ENCODE assay signal across 9 cellular contexts in the genomic region with DNA sequence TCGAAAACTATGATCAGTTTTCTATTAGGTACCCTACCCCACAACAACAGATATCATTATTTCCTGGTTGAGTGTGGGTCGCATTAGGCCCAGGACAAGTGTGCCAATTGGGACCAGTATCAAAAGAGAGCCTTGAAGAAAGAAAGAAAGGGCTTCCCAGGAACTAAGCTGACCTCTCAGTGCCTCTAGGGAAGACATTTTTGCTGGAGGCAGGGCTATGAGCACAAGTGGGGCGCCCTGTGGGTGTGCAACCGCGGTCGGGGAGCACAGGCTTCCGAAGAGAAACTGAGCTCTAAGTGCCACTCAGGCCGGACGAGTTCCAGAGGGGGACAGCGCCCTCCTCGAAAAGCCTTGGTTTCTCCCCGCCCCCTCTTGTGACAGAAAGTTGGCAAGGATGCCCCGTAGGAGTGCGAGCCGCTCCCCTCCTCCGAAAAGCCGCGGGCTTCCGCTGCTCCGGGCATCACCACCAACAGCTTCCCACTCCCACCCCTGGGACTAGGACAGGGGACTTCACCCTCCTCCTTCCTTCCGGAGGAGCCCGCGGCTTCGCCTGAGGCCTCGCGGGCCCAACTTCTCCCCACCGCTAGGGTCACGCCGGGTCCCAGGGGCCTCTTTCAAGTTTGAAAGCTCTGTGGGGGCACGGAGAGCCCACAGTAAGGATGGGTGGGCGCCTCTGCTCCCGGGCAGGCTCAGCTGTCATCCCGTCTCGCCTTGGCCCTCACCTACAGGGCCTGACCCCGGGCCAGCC. TPM values are rescaled to one million over a fixed set of nuclear protein-coding genes. Genes with fewer than 3 reads are reported as not detected.
DNase-seq lines count a peak whose midpoint lies in the region; ATAC-seq lines count a peak whose summit lies in the region.
"Had no signal": no experiment of that assay in that cellular context is flagged by ENCODE, and none has a peak within 500 bp of the region (broad histone marks: within the 10 kb centered on the region; RNA-seq: fewer than 3 reads in every experiment).

No MANE protein-coding gene starts in this region.

- no peak for ATAC-seq in HG03025 (IDR thresholded peaks at IDR 0.05; ENCODE audit: low FRiP score, unreplicated experiment)
- no peak for ATAC-seq in GM21737 (IDR thresholded peaks at IDR 0.05; ENCODE audit: unreplicated experiment)

- H3K9me3 ChIP-seq in subcutaneous abdominal adipose tissue (ENCODE audit: control insufficient read depth in 5 of 5, low read length in 5 of 5) = no peaks in the 10 kb centered on the region

- DNase-seq in DMS 273 (lab: John Stamatoyannopoulos, UW; ENCODE audit: unreplicated experiment) (peak; percentile 35), DMS 273 treated with DMSO at 0.1 percent for 48 hours (lab: John Stamatoyannopoulos, UW) (no peak), H4 (ENCODE audit: low spot score) (no peak)

- peaks cover 3% of the 10 kb centered on the region for H3K27me3 ChIP-seq in layer of hippocampus (ENCODE audit: control insufficient read depth, insufficient read depth, low read length)
- H3K27me3 ChIP-seq in subcutaneous abdominal adipose tissue (ENCODE audit: control insufficient read depth in 5 of 5, insufficient read depth in 4 of 5, low read length in 5 of 5) = peaks cover 0 to 8% (median 0%) of the 10 kb centered on the region in 5 donors

- peaks cover 2 to 52% (median 41%) of the 10 kb centered on the region in 5 donors for H3K4me1 ChIP-seq in subcutaneous abdominal adipose tissue (ENCODE audit: control insufficient read depth in 5 of 5, insufficient read depth in 5 of 5, low read length in 5 of 5)

- no peaks in the 10 kb centered on the region for H3K36me3 ChIP-seq in subcutaneous abdominal adipose tissue (ENCODE audit: control insufficient read depth in 5 of 5, insufficient read depth in 5 of 5, low read length in 5 of 5)

- peak overlapping the region; percentile 10 to 92 (median 88) for H3K4me3 ChIP-seq in subcutaneous abdominal adipose tissue (ENCODE audit: low read depth in 1 of 5, low read length in 5 of 5)

- peak overlapping the region; percentile 63 for H3K27ac ChIP-seq in angular gyrus (ENCODE audit: low read depth, low read length)
- H3K27ac ChIP-seq in layer of hippocampus (ENCODE audit: low read depth, low read length) = peak overlapping the region; percentile 83
- peak overlapping the region; percentile 60 for H3K27ac ChIP-seq in subcutaneous abdominal adipose tissue (ENCODE audit: low read depth, low read length)

- peak overlapping the region; percentile 6 to 75 (median 36) for H3K9ac ChIP-seq in subcutaneous abdominal adipose tissue (ENCODE audit: low read length in 5 of 5)

RNA-seq across cellular contexts. Expression of a gene that starts 2.0 kb away (rescaled TPM):
- 5.2 and 10.4 TPM in 2 replicates for total RNA-seq in H4 (2014; rRNA removed; shearing (Covaris generic))
- total RNA-seq: T-helper 2 cell treated with Interferon-gamma antibody and Interleukin-4, amounts not matched to agents 100 ng/mL and 5 ng/mL, for 36 hours had no signal

RNA-seq across cellular contexts. Expression of a gene that starts 4.0 kb away (rescaled TPM):
- 6.5 and 10.3 TPM in 2 replicates for total RNA-seq in H4 (2014; rRNA removed; shearing (Covaris generic))
- total RNA-seq: T-helper 2 cell treated with Interferon-gamma antibody and Interleukin-4, amounts not matched to agents 100 ng/mL and 5 ng/mL, for 36 hours had no signal
